8 cellular contexts compared by ENCODE assay signal in the genomic region with DNA sequence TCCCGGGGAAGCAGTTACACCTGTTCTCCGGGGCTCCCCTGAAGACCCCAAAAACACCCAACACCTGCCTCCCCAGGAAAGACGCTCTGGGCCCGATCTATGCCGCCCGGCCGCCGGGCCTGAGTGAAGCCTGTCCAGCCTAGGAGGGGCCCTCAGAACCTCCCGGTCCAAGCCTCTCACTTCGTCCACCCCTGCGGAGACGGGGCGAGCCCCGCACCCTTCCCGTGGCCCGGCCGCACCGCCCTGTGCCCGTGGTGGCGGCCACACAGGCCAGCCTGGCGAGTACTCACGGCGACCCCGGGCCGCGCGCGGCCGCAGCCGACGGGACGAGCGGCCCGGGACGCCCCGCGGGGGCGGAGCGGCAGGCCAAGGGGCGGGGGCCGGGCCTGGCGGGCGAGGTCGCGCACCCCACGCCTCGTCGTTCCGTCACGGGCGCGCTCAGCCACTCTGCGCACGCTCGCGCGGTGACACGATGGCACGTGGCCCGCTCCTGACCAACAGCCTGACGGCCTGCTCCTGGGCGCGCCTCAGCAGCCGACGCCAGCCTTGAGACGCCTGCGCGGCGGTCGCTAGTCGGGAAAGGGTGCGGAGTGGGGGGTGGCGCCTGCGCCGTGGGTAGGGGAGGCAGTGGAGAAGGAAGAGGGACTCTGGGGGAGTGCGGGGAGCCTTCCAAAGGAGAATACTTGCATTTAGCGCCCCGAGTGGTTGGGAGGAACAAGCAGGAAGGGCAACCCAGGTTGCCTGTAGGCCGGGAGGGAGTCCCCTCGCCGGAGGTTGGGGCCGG. TPM values are rescaled to one million over a fixed set of nuclear protein-coding genes. Genes with fewer than 3 reads are reported as not detected.
DNase-seq lines count a peak whose midpoint lies in the region; TF ChIP-seq lines count a peak whose summit lies in the region.

A gene with protein sequence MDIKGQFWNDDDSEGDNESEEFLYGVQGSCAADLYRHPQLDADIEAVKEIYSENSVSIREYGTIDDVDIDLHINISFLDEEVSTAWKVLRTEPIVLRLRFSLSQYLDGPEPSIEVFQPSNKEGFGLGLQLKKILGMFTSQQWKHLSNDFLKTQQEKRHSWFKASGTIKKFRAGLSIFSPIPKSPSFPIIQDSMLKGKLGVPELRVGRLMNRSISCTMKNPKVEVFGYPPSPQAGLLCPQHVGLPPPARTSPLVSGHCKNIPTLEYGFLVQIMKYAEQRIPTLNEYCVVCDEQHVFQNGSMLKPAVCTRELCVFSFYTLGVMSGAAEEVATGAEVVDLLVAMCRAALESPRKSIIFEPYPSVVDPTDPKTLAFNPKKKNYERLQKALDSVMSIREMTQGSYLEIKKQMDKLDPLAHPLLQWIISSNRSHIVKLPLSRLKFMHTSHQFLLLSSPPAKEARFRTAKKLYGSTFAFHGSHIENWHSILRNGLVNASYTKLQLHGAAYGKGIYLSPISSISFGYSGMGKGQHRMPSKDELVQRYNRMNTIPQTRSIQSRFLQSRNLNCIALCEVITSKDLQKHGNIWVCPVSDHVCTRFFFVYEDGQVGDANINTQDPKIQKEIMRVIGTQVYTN (minus strand): TSS at position 342 of the 784 bp plus-strand sequence. CDS start 5,077 bp downstream, outside the sequence.

- no peaks in the 10 kb centered on the region for H3K9me3 Mint-ChIP-seq in endodermal cell

- H3K36me3 ChIP-seq in endodermal cell (ENCODE audit: control insufficient read depth, insufficient read depth, low read length), result peaks cover 34% of the 10 kb centered on the region

- H3K9ac ChIP-seq in endodermal cell (ENCODE audit: extremely low read depth, low read length, poor library complexity, severe bottlenecking), result peak within 1 kb of the TSS; percentile 77

- TF ChIP-seq CTCF in GM20000 (IDR thresholded peaks at IDR 0.05; ENCODE audit: extremely low read depth, missing control alignments) (peak; percentile 40), endodermal cell (conservative IDR thresholded peaks at IDR 0.05) (peak; percentile 78)

- H3K4me1 Mint-ChIP-seq in endodermal cell, result peaks cover 23% of the 10 kb centered on the region

- H3K4me1 ChIP-seq in endodermal cell (ENCODE audit: control insufficient read depth, insufficient read depth, low read length), result peaks cover 7% of the 10 kb centered on the region

- no peaks in the 10 kb centered on the region for H3K9me3 ChIP-seq in endodermal cell (ENCODE audit: control insufficient read depth, low read length)

- H3K27me3 Mint-ChIP-seq in endodermal cell (ENCODE audit: insufficient read depth), result peaks cover 31% of the 10 kb centered on the region

- DNase-seq in COR-L47 (lab: John Stamatoyannopoulos, UW) (peak; percentile 98), GM20000 (ENCODE audit: low spot score) (peak; percentile 99), HT-29 (ENCODE audit: low spot score) (peak; percentile 98), NOMO-1 treated with DMSO at 0.1 percent for 48 hours (lab: John Stamatoyannopoulos, UW; ENCODE audit: unreplicated experiment) (peak; percentile 98), endodermal cell (peak; percentile 99), mesenteric fat pad (ENCODE audit: low spot score) (peak; percentile 100)
- peak; percentile 94 for DNase-seq in activated CD8-positive, alpha-beta memory T cell treated with anti-CD3 and anti-CD28 coated beads, Interleukin-2, amount 50 U/mL, for 1 hour (ENCODE audit: extremely low read depth)
- DNase-seq in stimulated activated CD8-positive, alpha-beta memory T cell treated with anti-CD3 and anti-CD28 coated beads, Interleukin-15, amount 100 ng/mL, for 24 hours (ENCODE audit: low read depth), result peak; percentile 94

- H3K27ac Mint-ChIP-seq in endodermal cell, result peak within 1 kb of the TSS; percentile 85

- H3K27me3 ChIP-seq in endodermal cell (ENCODE audit: control insufficient read depth, insufficient read depth, low read length, poor library complexity, severe bottlenecking), result peaks cover 29% of the 10 kb centered on the region

- H3K36me3 Mint-ChIP-seq in endodermal cell (ENCODE audit: low read depth), result peaks cover 23% of the 10 kb centered on the region

- WGBS in endodermal cell (ENCODE audit: insufficient coverage in 1 of 2, insufficient read length in 1 of 2), 2 experiments, result 1 to 3% methylated on average over 16 to 82 of the region's 82 CpGs

- no peak within 1 kb of the TSS for H3K27ac ChIP-seq in endodermal cell (ENCODE audit: low read depth, low read length)

- peak within 1 kb of the TSS; percentile 82 for H3K4me3 ChIP-seq in endodermal cell (ENCODE audit: low read length)

- peak within 1 kb of the TSS; percentile 81 for H3K4me3 Mint-ChIP-seq in endodermal cell

RNA-seq across cellular contexts. Expression of the gene that starts here (rescaled TPM):
- 39.1 and 49.9 TPM in 2 replicates for total RNA-seq in HT-29 (2014; rRNA removed; shearing (Covaris generic))
- total RNA-seq in endodermal cell, result 10 to 100 TPM; 87.3 to 92.1 TPM
- 74.3 TPM for polyA plus RNA-seq in endodermal cell (2013, experiment 1 of 2)
- polyA plus RNA-seq in endodermal cell (2013, experiment 2 of 2), result 56.8 TPM
- 61.3 TPM for total RNA-seq in mesenteric fat pad
